In the genomic region with DNA sequence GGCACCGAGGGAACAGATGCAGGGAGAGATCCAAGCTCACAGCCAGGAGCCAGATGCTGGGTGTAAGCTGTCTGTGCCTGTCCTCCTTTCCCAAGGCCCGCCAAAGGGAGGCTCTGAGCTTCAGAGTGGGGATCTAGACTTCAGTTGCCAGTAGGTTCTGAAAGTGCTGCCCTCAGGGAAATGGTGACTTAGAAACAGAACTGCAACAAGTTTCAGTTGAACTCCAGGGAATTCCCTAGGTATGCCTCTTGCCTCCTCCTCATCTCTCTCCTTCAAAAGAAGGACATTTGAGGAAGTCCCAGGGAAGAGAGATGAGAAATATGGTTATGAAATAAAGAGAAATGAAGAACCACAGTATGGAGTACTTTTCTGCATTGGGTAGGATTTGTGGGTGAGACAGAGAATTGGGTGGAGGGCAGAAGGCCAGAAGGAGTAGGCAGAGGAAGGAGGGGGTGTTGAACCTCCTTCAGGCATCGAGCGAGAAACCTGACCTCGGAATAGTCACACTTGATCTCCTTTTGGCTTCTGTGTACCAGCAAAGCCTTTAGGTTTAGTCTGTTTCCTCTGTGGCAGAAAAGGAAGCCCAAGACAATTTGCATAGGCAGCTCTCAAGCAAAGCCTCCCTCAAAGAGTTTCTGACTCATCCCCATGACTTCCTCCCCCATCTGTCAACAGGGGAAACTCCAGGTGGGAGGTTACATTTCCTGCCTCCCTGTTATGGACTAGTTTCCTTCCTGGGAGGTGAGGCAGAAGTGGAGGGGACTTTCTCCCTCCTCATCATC, we compare ENCODE assay signal across 7 cellular contexts. TPM values are rescaled to one million over a fixed set of nuclear protein-coding genes. Genes with fewer than 3 reads are reported as not detected.
DNase-seq lines count a peak whose midpoint lies in the region; TF ChIP-seq lines count a peak whose summit lies in the region.

No MANE protein-coding gene starts in this region.

- TF ChIP-seq CTCF in GM13976 (IDR thresholded peaks at IDR 0.05; ENCODE audit: borderline replicate concordance, control extremely low read depth, extremely low read depth, insufficient read depth, missing control alignments), result no peak
- TF ChIP-seq CTCF in dorsolateral prefrontal cortex (IDR thresholded peaks at IDR 0.05 in 54 of 56, conservative IDR thresholded peaks at IDR 0.05 in 2 of 56; ENCODE audit: low read depth in 1 of 56, partially characterized antibody in 56 of 56), result no peak
- no peak for TF ChIP-seq CTCF in nephron (IDR thresholded peaks at IDR 0.05; ENCODE audit: unreplicated experiment in 3 of 3)
- no peak for TF ChIP-seq CTCF in vagina (IDR thresholded peaks at IDR 0.05)

- H3K27me3 ChIP-seq in H7 (ENCODE audit: control insufficient read depth, insufficient read depth, low read length) (no peaks in the 10 kb centered on the region), dorsolateral prefrontal cortex (no peaks in the 10 kb centered on the region), vagina (no peaks in the 10 kb centered on the region)

- peak; percentile 75 for DNase-seq in GM13976 (ENCODE audit: low spot score)
- peak; percentile 47 for DNase-seq in H7
- peak; percentile 77 for DNase-seq in LoVo (ENCODE audit: low spot score)
- peak; percentile 11 to 24 (median 18) for DNase-seq in activated CD4-positive, CD25-positive, alpha-beta regulatory T cell (lab: John Stamatoyannopoulos, UW)
- peak in 3 of 10 donors; percentile 35 to 61 (median 43) for DNase-seq in dorsolateral prefrontal cortex
- no peak for DNase-seq in vagina (ENCODE audit: extremely low spot score in 2 of 2)

- H3K4me3 Mint-ChIP-seq in nephron, result no peak overlapping the region

- peak overlapping the region in 38 of 59 donors; percentile 0 to 77 (median 44) for H3K27ac ChIP-seq in dorsolateral prefrontal cortex
- H3K27ac ChIP-seq in vagina, result peak overlapping the region; percentile 14

- H3K9me3 Mint-ChIP-seq in nephron, result no peaks in the 10 kb centered on the region

- H3K36me3 Mint-ChIP-seq in nephron (ENCODE audit: low read depth), result no peaks in the 10 kb centered on the region

- peaks cover 10% of the 10 kb centered on the region for H3K4me1 Mint-ChIP-seq in nephron

- no peaks in the 10 kb centered on the region for H3K9me3 ChIP-seq in vagina

- H3K4me3 ChIP-seq in H7 (ENCODE audit: insufficient read depth, low read depth, low read length), result no peak overlapping the region
- H3K4me3 ChIP-seq in dorsolateral prefrontal cortex, result no peak overlapping the region
- H3K4me3 ChIP-seq in vagina, result no peak overlapping the region

- peaks cover 3% of the 10 kb centered on the region for H3K27me3 Mint-ChIP-seq in nephron (ENCODE audit: low read depth)

- peak overlapping the region; percentile 4 to 41 (median 11) for H3K27ac Mint-ChIP-seq in nephron

- H3K4me1 ChIP-seq in vagina, result peaks cover 5% of the 10 kb centered on the region

- TF ChIP-seq POLR2A in vagina (IDR thresholded peaks at IDR 0.05), result no peak

- in situ Hi-C loops in GM13976 (cut with MboI; ENCODE audit: low sequenced_read_pairs, unreplicated experiment), result loop anchor here (10.0 kb wide), 1 partner anchor 875 kb away; no protein-coding TSS in a partner anchor

- intact Hi-C loops in dorsolateral prefrontal cortex (cut with DNase I) (loop anchor here (5.0 to 10.0 kb wide), 3 partner anchors 442 to 885 kb away; no protein-coding TSS in a partner anchor), vagina (cut with DNase I) (no loop called here)

- H3K36me3 ChIP-seq in H7 (replicated peaks; ENCODE audit: control insufficient read depth, insufficient read depth, low read length) (no peaks in the 10 kb centered on the region), vagina (no peaks in the 10 kb centered on the region)

RNA-seq across cellular contexts. Expression of a gene that starts 45.7 kb away (rescaled TPM):
- 0.90 and 1.1 TPM in 2 replicates for total RNA-seq in H7 (2014; rRNA removed; shearing (Covaris generic))
- total RNA-seq in dorsolateral prefrontal cortex, result 10 to 100 TPM in 111 of 120 experiments, 1 to 10 TPM in 9; 4.6 to 30.3 (median 17.4) TPM
- 6.9 TPM for total RNA-seq in vagina

Comparison
In these comparisons a context has a peak if more than half of its experiments do, and no peak if none do; other contexts are left out.
1. DNase-seq: peak in GM13976 (single experiment), H7 (single experiment), LoVo (single experiment) and activated CD4-positive, CD25-positive, alpha-beta regulatory T cell (4 of 4); none in vagina (0 of 2).